In genomic region chr5:177371705-177372533, GRCh38 we compare ENCODE assay signal across 10 cellular contexts. TPM values are rescaled to one million over a fixed set of nuclear protein-coding genes. Genes with fewer than 3 reads are reported as not detected.
DNase-seq lines count a peak whose midpoint lies in the region; ATAC-seq and TF ChIP-seq lines count a peak whose summit lies in the region.
"Had no signal": no experiment of that assay in that cellular context is flagged by ENCODE, and none has a peak within 500 bp of the region (broad histone marks: within the 10 kb centered on the region; RNA-seq: fewer than 3 reads in every experiment).

No MANE protein-coding gene starts in this region.

- H3K4me1 ChIP-seq in CD8-positive, alpha-beta memory T cell (ENCODE audit: insufficient read depth, low read length) = peaks cover 61% of the 10 kb centered on the region
- H3K4me1 ChIP-seq in ectodermal cell (ENCODE audit: control insufficient read depth, insufficient read depth, low read length) (peaks cover 11% of the 10 kb centered on the region), neuron (ENCODE audit: insufficient read depth, low read length) (peaks cover 8% of the 10 kb centered on the region)

- no peaks in the 10 kb centered on the region for H3K9me3 Mint-ChIP-seq in CD8-positive, alpha-beta memory T cell
- no peaks in the 10 kb centered on the region for H3K9me3 Mint-ChIP-seq in T-helper 1 cell treated with Interleukin-12 subunit alpha and Interleukin-12 subunit beta and Interleukin-4 antibody, amounts not matched to agents 30 μg/mL and 1 μg/mL, for 36 hours

- H3K27me3 Mint-ChIP-seq in CD8-positive, alpha-beta memory T cell = no peaks in the 10 kb centered on the region
- no peaks in the 10 kb centered on the region for H3K27me3 Mint-ChIP-seq in T-helper 1 cell treated with Interleukin-12 subunit alpha and Interleukin-12 subunit beta and Interleukin-4 antibody, amounts not matched to agents 30 μg/mL and 1 μg/mL, for 36 hours (ENCODE audit: low read depth)

- H3K36me3 ChIP-seq in CD8-positive, alpha-beta memory T cell (ENCODE audit: insufficient read depth, low read length) = peaks cover 32% of the 10 kb centered on the region
- H3K36me3 ChIP-seq in ectodermal cell (ENCODE audit: control insufficient read depth, insufficient read depth, low read length) = no peaks in the 10 kb centered on the region
- no peaks in the 10 kb centered on the region for H3K36me3 ChIP-seq in neuron (ENCODE audit: insufficient read depth, low read length)
- H3K36me3 ChIP-seq: brain microvascular endothelial cell had no signal

- TF ChIP-seq CTCF in lower leg skin (IDR thresholded peaks at IDR 0.05) = no peak

- peaks cover 13 to 56% (median 15%) of the 10 kb centered on the region in 3 donors for H3K36me3 Mint-ChIP-seq in CD8-positive, alpha-beta memory T cell
- peaks cover 35% of the 10 kb centered on the region for H3K36me3 Mint-ChIP-seq in T-helper 1 cell treated with Interleukin-12 subunit alpha and Interleukin-12 subunit beta and Interleukin-4 antibody, amounts not matched to agents 30 μg/mL and 1 μg/mL, for 36 hours (ENCODE audit: low read depth)

- H3K4me1 Mint-ChIP-seq in CD8-positive, alpha-beta memory T cell = peaks cover 52 to 69% (median 64%) of the 10 kb centered on the region in 3 donors
- H3K4me1 Mint-ChIP-seq in T-helper 1 cell treated with Interleukin-12 subunit alpha and Interleukin-12 subunit beta and Interleukin-4 antibody, amounts not matched to agents 30 μg/mL and 1 μg/mL, for 36 hours (ENCODE audit: low read depth) = peaks cover 45% of the 10 kb centered on the region

- 94% methylated on average over 18 of the region's 18 CpGs for WGBS in ectodermal cell, 2 experiments
- WGBS in lower leg skin, 2 donors = 52 to 70% methylated on average over 11 to 15 of the region's 18 CpGs

- no peak overlapping the region for H2AFZ ChIP-seq in neuron (ENCODE audit: low read depth, low read length)

- DNase-seq in CD8-positive, alpha-beta memory T cell = peak in 1 of 5 donors; percentile 57
- DNase-seq in mesenteric fat pad (ENCODE audit: low spot score) (no peak), lower leg skin (ENCODE audit: low spot score in 2 of 2) (no peak)
- DNase-seq: brain microvascular endothelial cell, NCI-H2081 had no signal

- H3K27ac Mint-ChIP-seq in CD8-positive, alpha-beta memory T cell = peak overlapping the region; percentile 72 to 97 (median 86)
- peak overlapping the region; percentile 57 for H3K27ac Mint-ChIP-seq in T-helper 1 cell treated with Interleukin-12 subunit alpha and Interleukin-12 subunit beta and Interleukin-4 antibody, amounts not matched to agents 30 μg/mL and 1 μg/mL, for 36 hours

- POLR2A ChIA-PET in CD8-positive, alpha-beta memory T cell (lab: Charles Lee) = interaction anchor here (0.7 to 4.1 kb wide), 9 partner anchors 9 to 83 kb away, joined by 3 to 23 read pairs (median 5); partner anchors contain the start of genes GRK6, LMAN2 and RGS14

- no peak for TF ChIP-seq POLR2A in lower leg skin (IDR thresholded peaks at IDR 0.05)

- peak overlapping the region; percentile 32 for H3K4me3 ChIP-seq in CD8-positive, alpha-beta memory T cell (ENCODE audit: low read length)
- H3K4me3 ChIP-seq in ectodermal cell (ENCODE audit: insufficient read depth, low read depth, low read length) (peak overlapping the region; percentile 40), neuron (ENCODE audit: low read length) (peak overlapping the region; percentile 50), lower leg skin (ENCODE audit: low read depth, poor library complexity, severe bottlenecking) (no peak overlapping the region)

- peak overlapping the region in 6 of 7 donors; percentile 36 to 83 (median 60) for H3K4me3 Mint-ChIP-seq in CD8-positive, alpha-beta memory T cell
- H3K4me3 Mint-ChIP-seq in T-helper 1 cell treated with Interleukin-12 subunit alpha and Interleukin-12 subunit beta and Interleukin-4 antibody, amounts not matched to agents 30 μg/mL and 1 μg/mL, for 36 hours = peak overlapping the region; percentile 72

- ATAC-seq in GM21825 (IDR thresholded peaks at IDR 0.05; ENCODE audit: unreplicated experiment) = no peak
- no peak for ATAC-seq in HG03521 (IDR thresholded peaks at IDR 0.05; ENCODE audit: unreplicated experiment)

- intact Hi-C loops in lower leg skin (cut with DNase I; ENCODE audit: low total_unique reads) = no loop called here

- no peaks in the 10 kb centered on the region for H3K27me3 ChIP-seq in CD8-positive, alpha-beta memory T cell (ENCODE audit: insufficient read depth, low read length, poor library complexity, severe bottlenecking)
- H3K27me3 ChIP-seq in ectodermal cell (ENCODE audit: control insufficient read depth, insufficient read depth, low read length, poor library complexity, severe bottlenecking) = peaks cover 14% of the 10 kb centered on the region
- H3K27me3 ChIP-seq in neuron (ENCODE audit: insufficient read depth, low read length) = no peaks in the 10 kb centered on the region
- H3K27me3 ChIP-seq: brain microvascular endothelial cell had no signal

- no peaks in the 10 kb centered on the region for H3K9me3 ChIP-seq in CD8-positive, alpha-beta memory T cell (ENCODE audit: low read length)
- no peaks in the 10 kb centered on the region for H3K9me3 ChIP-seq in ectodermal cell (ENCODE audit: control insufficient read depth, low read length)
- no peaks in the 10 kb centered on the region for H3K9me3 ChIP-seq in neuron (ENCODE audit: low read length)

- CTCF ChIA-PET in CD8-positive, alpha-beta memory T cell (lab: Charles Lee) = interaction anchor here (0.7 to 12.7 kb wide), 13 partner anchors 10 to 130 kb away, joined by 3 to 136 read pairs (median 17); partner anchors contain the start of genes LMAN2, RGS14 and SLC34A1

- H3K27ac ChIP-seq in CD8-positive, alpha-beta memory T cell (ENCODE audit: low read depth, low read length) = peak overlapping the region; percentile 60
- no peak overlapping the region for H3K27ac ChIP-seq in ectodermal cell (ENCODE audit: insufficient read depth, low read depth, low read length, poor library complexity, severe bottlenecking)
- H3K27ac ChIP-seq: brain microvascular endothelial cell had no signal

RNA-seq across cellular contexts. Expression of gene SLC34A1, which starts 12.3 kb away (rescaled TPM):
- under 1 TPM in 1 of 2 experiments, not detected in 1; 0.09 TPM for total RNA-seq in CD8-positive, alpha-beta memory T cell
- 0.17 TPM for polyA plus RNA-seq in CD8-positive, alpha-beta memory T cell
- not detected for polyA plus RNA-seq in ectodermal cell (2013, experiment 1 of 4)
- polyA plus RNA-seq in ectodermal cell (2013, experiment 2 of 4) = not detected
- not detected for polyA plus RNA-seq in ectodermal cell (2013, experiment 3 of 4)
- polyA plus RNA-seq in ectodermal cell (2013, experiment 4 of 4) = not detected
- not detected for total RNA-seq in mesenteric fat pad
- total RNA-seq in lower leg skin = under 1 TPM in 2 of 4 donors, not detected in 2; 0.12 to 0.39 TPM

RNA-seq across cellular contexts. Expression of gene RGS14, which starts 14.2 kb away (rescaled TPM):
- total RNA-seq in CD8-positive, alpha-beta memory T cell = 10 to 100 TPM; 60.5 to 61.9 TPM
- 83.5 TPM for polyA plus RNA-seq in CD8-positive, alpha-beta memory T cell
- 8.8 TPM for polyA plus RNA-seq in ectodermal cell (2013, experiment 1 of 4)
- polyA plus RNA-seq in ectodermal cell (2013, experiment 2 of 4) = 8.0 TPM
- polyA plus RNA-seq in ectodermal cell (2013, experiment 3 of 4) = 14.7 TPM
- polyA plus RNA-seq in ectodermal cell (2013, experiment 4 of 4) = 12.6 TPM
- total RNA-seq in mesenteric fat pad = 8.2 TPM
- total RNA-seq in lower leg skin = 10 to 100 TPM; 28.6 to 38.3 (median 37.2) TPM

RNA-seq across cellular contexts. Expression of gene LMAN2, which starts 20.5 kb away (rescaled TPM):
- 100 to 1,000 TPM; 112 to 126 TPM for total RNA-seq in CD8-positive, alpha-beta memory T cell
- 276 TPM for polyA plus RNA-seq in CD8-positive, alpha-beta memory T cell
- 141 TPM for polyA plus RNA-seq in ectodermal cell (2013, experiment 1 of 4)
- 132 TPM for polyA plus RNA-seq in ectodermal cell (2013, experiment 2 of 4)
- polyA plus RNA-seq in ectodermal cell (2013, experiment 3 of 4) = 116 TPM
- 129 TPM for polyA plus RNA-seq in ectodermal cell (2013, experiment 4 of 4)
- total RNA-seq in mesenteric fat pad (90.9 TPM), lower leg skin (100 to 1,000 TPM; 139 to 191 (median 166) TPM)

RNA-seq across cellular contexts. Expression of gene PFN3, which starts 28.5 kb away (rescaled TPM):
- not detected for total RNA-seq in CD8-positive, alpha-beta memory T cell
- polyA plus RNA-seq in CD8-positive, alpha-beta memory T cell = not detected
- not detected for polyA plus RNA-seq in ectodermal cell (2013, experiment 1 of 4)
- not detected for polyA plus RNA-seq in ectodermal cell (2013, experiment 2 of 4)
- not detected for polyA plus RNA-seq in ectodermal cell (2013, experiment 3 of 4)
- polyA plus RNA-seq in ectodermal cell (2013, experiment 4 of 4) = not detected
- total RNA-seq in mesenteric fat pad = not detected
- total RNA-seq in lower leg skin = not detected

RNA-seq across cellular contexts. Expression of gene F12, which starts 37.4 kb away (rescaled TPM):
- total RNA-seq in CD8-positive, alpha-beta memory T cell = 10 to 100 TPM in 1 of 2 experiments, 1 to 10 TPM in 1; 9.2 to 10.3 TPM
- polyA plus RNA-seq in CD8-positive, alpha-beta memory T cell = 1.9 TPM
- 0.78 TPM for polyA plus RNA-seq in ectodermal cell (2013, experiment 1 of 4)
- 0.41 TPM for polyA plus RNA-seq in ectodermal cell (2013, experiment 2 of 4)
- 0.43 TPM for polyA plus RNA-seq in ectodermal cell (2013, experiment 3 of 4)
- 1.0 TPM for polyA plus RNA-seq in ectodermal cell (2013, experiment 4 of 4)
- total RNA-seq in mesenteric fat pad (not detected), lower leg skin (10 to 100 TPM in 2 of 4 donors, 1 to 10 TPM in 2; 1.9 to 14.5 (median 10.1) TPM)
